ENCODE assay signal across 10 cellular contexts in the genomic region with DNA sequence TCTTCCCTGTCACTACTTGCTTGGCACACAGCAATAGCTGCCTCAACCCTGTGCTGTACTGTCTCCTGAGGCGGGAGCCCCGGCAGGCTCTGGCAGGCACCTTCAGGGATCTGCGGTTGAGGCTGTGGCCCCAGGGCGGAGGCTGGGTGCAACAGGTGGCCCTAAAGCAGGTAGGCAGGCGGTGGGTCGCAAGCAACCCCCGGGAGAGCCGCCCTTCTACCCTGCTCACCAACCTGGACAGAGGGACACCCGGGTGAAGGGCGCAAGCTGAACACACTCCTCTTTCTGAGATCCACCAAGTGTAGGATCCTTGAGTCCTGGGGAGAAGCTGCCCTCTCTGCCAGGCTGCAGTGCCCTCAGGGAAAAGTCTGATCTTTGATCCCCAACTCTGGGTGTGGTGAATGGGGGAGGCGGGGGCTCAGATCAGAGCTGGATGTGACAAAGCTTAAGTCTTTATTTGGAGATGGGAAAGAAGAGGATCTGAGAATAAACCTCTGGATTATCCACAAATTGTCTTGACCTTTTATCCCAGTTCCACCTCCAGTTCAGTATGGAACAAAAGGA. TPM values are rescaled to one million over a fixed set of nuclear protein-coding genes. Genes with fewer than 3 reads are reported as not detected.
DNase-seq lines count a peak whose midpoint lies in the region; ATAC-seq, FAIRE-seq and TF ChIP-seq lines count a peak whose summit lies in the region.
"Had no signal": no experiment of that assay in that cellular context is flagged by ENCODE, and none has a peak within 500 bp of the region (broad histone marks: within the 10 kb centered on the region; RNA-seq: fewer than 3 reads in every experiment).

No MANE protein-coding gene starts in this region.

- peaks cover 14% of the 10 kb centered on the region for H3K36me3 ChIP-seq in CD4-positive, alpha-beta memory T cell (ENCODE audit: insufficient read depth, low read length)
- H3K36me3 ChIP-seq: ovary had no signal

- peak overlapping the region; percentile 35 to 45 for H3K4me3 Mint-ChIP-seq in CD14-positive monocyte
- H3K4me3 Mint-ChIP-seq in activated naive CD8-positive, alpha-beta T cell treated with anti-CD3 and anti-CD28 coated beads, Interleukin-2, amount 10 ng/mL, durations not matched to agents 7 days and 5 days, result no peak overlapping the region
- H3K4me3 Mint-ChIP-seq in neural crest cell, result peak overlapping the region; percentile 23
- no peak overlapping the region for H3K4me3 Mint-ChIP-seq in CD4-positive, alpha-beta memory T cell

- H3K27me3 ChIP-seq in HL-60 (ENCODE audit: insufficient read depth, poor library complexity, severe bottlenecking), result no peaks in the 10 kb centered on the region
- no peaks in the 10 kb centered on the region for H3K27me3 ChIP-seq in CD4-positive, alpha-beta memory T cell (ENCODE audit: insufficient read depth, low read length)
- H3K27me3 ChIP-seq: ovary had no signal

- peaks cover 30 to 42% of the 10 kb centered on the region in 2 donors for H3K36me3 Mint-ChIP-seq in CD14-positive monocyte
- peaks cover 14% of the 10 kb centered on the region for H3K36me3 Mint-ChIP-seq in activated naive CD8-positive, alpha-beta T cell treated with anti-CD3 and anti-CD28 coated beads, Interleukin-2, amount 10 ng/mL, durations not matched to agents 7 days and 5 days
- no peaks in the 10 kb centered on the region for H3K36me3 Mint-ChIP-seq in neural crest cell (ENCODE audit: low read depth)
- H3K36me3 Mint-ChIP-seq in CD4-positive, alpha-beta memory T cell, result peaks cover 5 to 16% of the 10 kb centered on the region in 2 donors

- peaks cover 0 to 3% (median 0%) of the 10 kb centered on the region in 7 donors for H3K9me3 Mint-ChIP-seq in CD14-positive monocyte
- no peaks in the 10 kb centered on the region for H3K9me3 Mint-ChIP-seq in activated naive CD8-positive, alpha-beta T cell treated with anti-CD3 and anti-CD28 coated beads, Interleukin-2, amount 10 ng/mL, durations not matched to agents 7 days and 5 days
- no peaks in the 10 kb centered on the region for H3K9me3 Mint-ChIP-seq in neural crest cell
- H3K9me3 Mint-ChIP-seq in CD4-positive, alpha-beta memory T cell, result peaks cover 0 to 2% (median 0%) of the 10 kb centered on the region in 8 donors

- H3K27ac Mint-ChIP-seq in CD14-positive monocyte (peak overlapping the region in 5 of 7 donors; percentile 33 to 90 (median 74)), neural crest cell (ENCODE audit: unreplicated experiment) (no peak overlapping the region)
- peak overlapping the region; percentile 89 for H3K27ac Mint-ChIP-seq in activated naive CD8-positive, alpha-beta T cell treated with anti-CD3 and anti-CD28 coated beads, Interleukin-2, amount 10 ng/mL, durations not matched to agents 7 days and 5 days
- H3K27ac Mint-ChIP-seq in CD4-positive, alpha-beta memory T cell, result peak overlapping the region in 1 of 7 donors; percentile 68

- H3K27me3 Mint-ChIP-seq in CD14-positive monocyte (ENCODE audit: low read depth in 3 of 3) (peaks cover 0 to 2% (median 0%) of the 10 kb centered on the region in 3 donors), neural crest cell (ENCODE audit: low read depth) (no peaks in the 10 kb centered on the region)
- no peaks in the 10 kb centered on the region for H3K27me3 Mint-ChIP-seq in activated naive CD8-positive, alpha-beta T cell treated with anti-CD3 and anti-CD28 coated beads, Interleukin-2, amount 10 ng/mL, durations not matched to agents 7 days and 5 days
- H3K27me3 Mint-ChIP-seq in CD4-positive, alpha-beta memory T cell, result no peaks in the 10 kb centered on the region

- POLR2A ChIA-PET in activated naive CD8-positive, alpha-beta T cell treated with anti-CD3 and anti-CD28 coated beads, Interleukin-2, amount 10 ng/mL, durations not matched to agents 7 days and 5 days (lab: Charles Lee), result interaction anchor here (0.8 to 7.5 kb wide), 4 partner anchors 9 to 47 kb away, joined by 3 to 105 read pairs (median 7); partner anchors contain the start of genes ARHGEF2 and KHDC4
- POLR2A ChIA-PET in CD4-positive, alpha-beta memory T cell (lab: Charles Lee; ENCODE audit: partially characterized antibody), result interaction anchor here (0.8 to 10.8 kb wide), 5 partner anchors 9 to 48 kb away, joined by 3 to 179 read pairs (median 7); partner anchors contain the start of genes ARHGEF2 and KHDC4

- FAIRE-seq in D721Med (lab: Jason Lieb, UNC), result no peak

- H3K4me1 Mint-ChIP-seq in CD14-positive monocyte, result peaks cover 86% of the 10 kb centered on the region
- H3K4me1 Mint-ChIP-seq in activated naive CD8-positive, alpha-beta T cell treated with anti-CD3 and anti-CD28 coated beads, Interleukin-2, amount 10 ng/mL, durations not matched to agents 7 days and 5 days, result peaks cover 53% of the 10 kb centered on the region
- H3K4me1 Mint-ChIP-seq in neural crest cell, result peaks cover 31% of the 10 kb centered on the region
- peaks cover 34 to 72% (median 57%) of the 10 kb centered on the region in 4 donors for H3K4me1 Mint-ChIP-seq in CD4-positive, alpha-beta memory T cell

- intact Hi-C loops in CD14-positive monocyte (cut with micrococcal nuclease), result loop anchor here in 1 of 2 donors (2.0 kb wide), 1 partner anchor 46 kb away; no protein-coding TSS in a partner anchor
- intact Hi-C loops in CD4-positive, alpha-beta memory T cell (cut with micrococcal nuclease), result no loop called here

- no peak for ATAC-seq in activated naive CD8-positive, alpha-beta T cell treated with anti-CD3 and anti-CD28 coated beads, Interleukin-2, amount 10 ng/mL, durations not matched to agents 7 days and 5 days (ENCODE audit: low read depth)
- ATAC-seq in GM18505 (IDR thresholded peaks at IDR 0.05; ENCODE audit: unreplicated experiment), result no peak

- H3K9me3 ChIP-seq in CD4-positive, alpha-beta memory T cell (ENCODE audit: control insufficient read depth in 1 of 2, low read length in 2 of 2), result no peaks in the 10 kb centered on the region
- H3K9me3 ChIP-seq: ovary had no signal

- H3K27ac ChIP-seq in HL-60 (replicated peaks), result 0 out of 2 replicates have a peak overlapping the region, but pooled peaks have one; percentile 2
- H3K27ac ChIP-seq in CD4-positive, alpha-beta memory T cell (ENCODE audit: low read depth, low read length), result no peak overlapping the region
- H3K27ac ChIP-seq: ovary had no signal

- no peak for DNase-seq in CD14-positive monocyte (ENCODE audit: low spot score)
- no peak for DNase-seq in HL-60 (ENCODE audit: low read depth in 1 of 2, low spot score in 1 of 2)
- no peak for DNase-seq in activated naive CD8-positive, alpha-beta T cell treated with anti-CD3 and anti-CD28 coated beads, Interleukin-2, amount 10 ng/mL, durations not matched to agents 7 days and 5 days
- no peak for DNase-seq in neural crest cell (ENCODE audit: low read depth, low spot score)
- DNase-seq in D721Med (ENCODE audit: insufficient read length, low spot score), result no peak
- no peak for DNase-seq in CD4-positive, alpha-beta memory T cell
- DNase-seq: ovary had no signal

- TF ChIP-seq CTCF in CD14-positive monocyte (IDR thresholded peaks at IDR 0.05), result no peak
- no peak for TF ChIP-seq CTCF in HL-60 (IDR thresholded peaks at IDR 0.05; ENCODE audit: insufficient read depth, low read length)
- no peak for TF ChIP-seq CTCF in neural crest cell (conservative IDR thresholded peaks at IDR 0.05)
- no peak for TF ChIP-seq CTCF in D721Med (IDR thresholded peaks at IDR 0.05; ENCODE audit: insufficient read depth, missing control alignments)

- CTCF ChIA-PET in CD4-positive, alpha-beta memory T cell (lab: Charles Lee; ENCODE audit: partially characterized antibody), result interaction anchor here (0.9 to 2.5 kb wide), 3 partner anchors 9 to 47 kb away, joined by 3 to 10 read pairs (median 3); partner anchors contain the start of gene KHDC4

- peaks cover 64% of the 10 kb centered on the region for H3K4me1 ChIP-seq in CD4-positive, alpha-beta memory T cell (ENCODE audit: insufficient read depth, low read length)

- no peak for TF ChIP-seq POLR2A in GM18505 (IDR thresholded peaks at IDR 0.05; ENCODE audit: borderline replicate concordance, extremely low read depth, insufficient read depth, insufficient read length)

- no peak overlapping the region for H3K4me3 ChIP-seq in HL-60 (replicated peaks; ENCODE audit: insufficient read depth, low read length)
- no peak overlapping the region for H3K4me3 ChIP-seq in CD4-positive, alpha-beta memory T cell (ENCODE audit: low read length in 2 of 2)
- H3K4me3 ChIP-seq: ovary had no signal

RNA-seq across cellular contexts. Expression of gene RXFP4, which starts 1.2 kb away (rescaled TPM):
- not detected for polyA plus RNA-seq in CD14-positive monocyte
- under 1 TPM in 1 of 2 experiments, not detected in 1; 0.26 TPM for total RNA-seq in activated naive CD8-positive, alpha-beta T cell treated with anti-CD3 and anti-CD28 coated beads, Interleukin-2, amount 10 ng/mL, durations not matched to agents 7 days and 5 days
- not detected in 2 replicates for total RNA-seq in neural crest cell
- total RNA-seq in CD4-positive, alpha-beta memory T cell, result not detected
- under 1 TPM in 1 of 2 donors, not detected in 1; 0.91 TPM for polyA plus RNA-seq in CD4-positive, alpha-beta memory T cell
- total RNA-seq: Daoy, dermis microvascular lymphatic vessel endothelial cell, ovary had no signal
- polyA plus RNA-seq: ovary had no signal

RNA-seq across cellular contexts. Expression of gene KHDC4, which starts 8.4 kb away (rescaled TPM):
- 1 to 10 TPM; 3.4 to 3.5 TPM for polyA plus RNA-seq in CD14-positive monocyte
- total RNA-seq in activated naive CD8-positive, alpha-beta T cell treated with anti-CD3 and anti-CD28 coated beads, Interleukin-2, amount 10 ng/mL, durations not matched to agents 7 days and 5 days, result 10 to 100 TPM; 91.6 to 94.5 TPM
- total RNA-seq in neural crest cell, result 69.9 and 71.2 TPM in 2 replicates
- 100 to 1,000 TPM; 127 to 134 TPM for total RNA-seq in CD4-positive, alpha-beta memory T cell
- 1 to 10 TPM; 5.5 to 9.4 TPM for polyA plus RNA-seq in CD4-positive, alpha-beta memory T cell

RNA-seq across cellular contexts. Expression of gene RIT1, which starts 31.5 kb away (rescaled TPM):
- polyA plus RNA-seq in CD14-positive monocyte, result 10 to 100 TPM; 57.2 to 69.6 TPM
- 10 to 100 TPM; 31.3 to 32.8 TPM for total RNA-seq in activated naive CD8-positive, alpha-beta T cell treated with anti-CD3 and anti-CD28 coated beads, Interleukin-2, amount 10 ng/mL, durations not matched to agents 7 days and 5 days
- total RNA-seq in neural crest cell, result 34.5 and 35.3 TPM in 2 replicates
- total RNA-seq in CD4-positive, alpha-beta memory T cell, result 10 to 100 TPM; 45.0 to 48.0 TPM
- 10 to 100 TPM; 14.1 to 20.4 TPM for polyA plus RNA-seq in CD4-positive, alpha-beta memory T cell

RNA-seq across cellular contexts. Expression of gene ARHGEF2, which starts 35.7 kb away (rescaled TPM):
- 10 to 100 TPM; 15.4 to 18.6 TPM for polyA plus RNA-seq in CD14-positive monocyte
- total RNA-seq in activated naive CD8-positive, alpha-beta T cell treated with anti-CD3 and anti-CD28 coated beads, Interleukin-2, amount 10 ng/mL, durations not matched to agents 7 days and 5 days, result 100 to 1,000 TPM; 151 to 155 TPM
- total RNA-seq in neural crest cell, result 97.6 and 101 TPM in 2 replicates
- total RNA-seq in CD4-positive, alpha-beta memory T cell, result 100 to 1,000 TPM; 190 to 198 TPM
- 10 to 100 TPM in 1 of 2 donors, 1 to 10 TPM in 1; 6.7 to 30.4 TPM for polyA plus RNA-seq in CD4-positive, alpha-beta memory T cell

Comparison
In these comparisons a context has a peak if more than half of its experiments do, and no peak if none do; other contexts are left out.
1. H3K4me3 Mint-ChIP-seq: peak in CD14-positive monocyte (2 of 2) and neural crest cell (single experiment); none in activated naive CD8-positive, alpha-beta T cell treated with anti-CD3 and anti-CD28 coated beads, Interleukin-2, amount 10 ng/mL, durations not matched to agents 7 days and 5 days (single experiment) and CD4-positive, alpha-beta memory T cell (0 of 8).